19 cellular contexts compared by ENCODE assay signal in genomic region chr7:1945558-1945957, GRCh38.
A peak's percentile ranks its signal among the peaks of the same experiment; 100 is the strongest.
DNase-seq lines count a peak whose midpoint lies in the region; ATAC-seq and TF ChIP-seq lines count a peak whose summit lies in the region.
"Had no signal": no experiment of that assay in that cellular context is flagged by ENCODE, and none has a peak within 500 bp of the region (broad histone marks: within the 10 kb centered on the region; RNA-seq: fewer than 3 reads in every experiment).

No MANE protein-coding gene starts in this region.

- peaks cover 0 to 17% (median 7%) of the 10 kb centered on the region in 11 experiments; a peak in 7 of 22 replicates for H3K36me3 ChIP-seq in BLaER1 treated with 17β-estradiol and CSF1 and Interleukin-3, amounts not matched to agents 10 nM and 100 nM
- H3K36me3 ChIP-seq in psoas muscle (ENCODE audit: insufficient read depth in 1 of 2, low read depth in 1 of 2): no peaks in the 10 kb centered on the region
- no peaks in the 10 kb centered on the region for H3K36me3 ChIP-seq in thyroid gland

- TF ChIP-seq CTCF in glutamatergic neuron (IDR thresholded peaks at IDR 0.05; ENCODE audit: partially characterized antibody, unreplicated experiment) (no peak), psoas muscle (IDR thresholded peaks at IDR 0.05) (no peak), thyroid gland (IDR thresholded peaks at IDR 0.05) (no peak)

- H3K9me3 ChIP-seq in BLaER1 treated with 17β-estradiol and CSF1 and Interleukin-3, amounts not matched to agents 10 nM and 100 nM (replicated peaks in 1 of 11): no peaks in the 10 kb centered on the region
- H3K9me3 ChIP-seq in psoas muscle (no peaks in the 10 kb centered on the region), thyroid gland (no peaks in the 10 kb centered on the region)
- H3K9me3 ChIP-seq: A549 had no signal

- H3K27me3 ChIP-seq in BLaER1 treated with 17β-estradiol and CSF1 and Interleukin-3, amounts not matched to agents 10 nM and 100 nM: peaks cover 0 to 21% (median 0%) of the 10 kb centered on the region in 11 experiments; a peak in 4 of 22 replicates
- no peaks in the 10 kb centered on the region for H3K27me3 ChIP-seq in psoas muscle (ENCODE audit: insufficient read depth in 3 of 3, low read length in 2 of 3)
- no peaks in the 10 kb centered on the region for H3K27me3 ChIP-seq in thyroid gland

- no peak for ATAC-seq in activated naive CD8-positive, alpha-beta T cell treated with anti-CD3 and anti-CD28 coated beads, Interleukin-2, amount 10 ng/mL, durations not matched to agents 7 days and 5 days (ENCODE audit: low read depth)
- ATAC-seq in psoas muscle (no peak), HG03457 (IDR thresholded peaks at IDR 0.05; ENCODE audit: unreplicated experiment) (no peak)
- ATAC-seq: A549, K562 had no signal

- POLR2A ChIA-PET in activated naive CD8-positive, alpha-beta T cell treated with anti-CD3 and anti-CD28 coated beads, Interleukin-2, amount 10 ng/mL, durations not matched to agents 7 days and 5 days (lab: Charles Lee): no interaction called here

- H3K9ac ChIP-seq in BLaER1 treated with 17β-estradiol and CSF1 and Interleukin-3, amounts not matched to agents 10 nM and 100 nM: no peak overlapping the region

- no peak overlapping the region for H3K4me3 Mint-ChIP-seq in activated naive CD8-positive, alpha-beta T cell treated with anti-CD3 and anti-CD28 coated beads, Interleukin-2, amount 10 ng/mL, durations not matched to agents 7 days and 5 days
- H3K4me3 Mint-ChIP-seq in activated naive CD8-positive, alpha-beta T cell treated with anti-CD3 and anti-CD28 coated beads for 36 hours: no peak overlapping the region
- no peak overlapping the region for H3K4me3 Mint-ChIP-seq in glutamatergic neuron (ENCODE audit: unreplicated experiment)

- DNase-seq in activated naive CD8-positive, alpha-beta T cell treated with anti-CD3 and anti-CD28 coated beads, Interleukin-2, amount 10 ng/mL, durations not matched to agents 7 days and 5 days: peak; percentile 23
- no peak for DNase-seq in activated naive CD8-positive, alpha-beta T cell treated with anti-CD3 and anti-CD28 coated beads for 36 hours
- DNase-seq in glutamatergic neuron (peak; percentile 11), psoas muscle (peak; percentile 4 to 36), AG08396 (ENCODE audit: low spot score) (no peak), thyroid gland (no peak)
- DNase-seq: DMS79, NCI-H1105, NCI-H1694, NCI-H2107, NCI-H2227 treated with DMSO at 0.1 percent for 48 hours, NCI-H510A treated with DMSO at 0.1 percent for 48 hours, NCI-H774, SHP77 had no signal

- intact Hi-C loops in psoas muscle (cut with DNase I) (no loop called here), thyroid gland (cut with DNase I) (no loop called here)

- TF ChIP-seq POLR2A in thyroid gland (IDR thresholded peaks at IDR 0.05): no peak

- no peaks in the 10 kb centered on the region for H3K9me3 Mint-ChIP-seq in activated naive CD8-positive, alpha-beta T cell treated with anti-CD3 and anti-CD28 coated beads, Interleukin-2, amount 10 ng/mL, durations not matched to agents 7 days and 5 days
- H3K9me3 Mint-ChIP-seq in activated naive CD8-positive, alpha-beta T cell treated with anti-CD3 and anti-CD28 coated beads for 36 hours: no peaks in the 10 kb centered on the region
- H3K9me3 Mint-ChIP-seq in glutamatergic neuron (ENCODE audit: unreplicated experiment): peaks cover 1% of the 10 kb centered on the region

- peaks cover 74 to 95% (median 87%) of the 10 kb centered on the region in 10 experiments for H3K4me1 ChIP-seq in BLaER1 treated with 17β-estradiol and CSF1 and Interleukin-3, amounts not matched to agents 10 nM and 100 nM
- H3K4me1 ChIP-seq in psoas muscle (peaks cover 3% of the 10 kb centered on the region), thyroid gland (no peaks in the 10 kb centered on the region)
- H3K4me1 ChIP-seq: A549 had no signal

- peaks cover 2% of the 10 kb centered on the region for H3K36me3 Mint-ChIP-seq in activated naive CD8-positive, alpha-beta T cell treated with anti-CD3 and anti-CD28 coated beads, Interleukin-2, amount 10 ng/mL, durations not matched to agents 7 days and 5 days
- H3K36me3 Mint-ChIP-seq in activated naive CD8-positive, alpha-beta T cell treated with anti-CD3 and anti-CD28 coated beads for 36 hours: peaks cover 7% of the 10 kb centered on the region
- H3K36me3 Mint-ChIP-seq in glutamatergic neuron (ENCODE audit: unreplicated experiment): no peaks in the 10 kb centered on the region

- peaks cover 0 to 98% (median 87%) of the 10 kb centered on the region in 11 experiments; a peak in 19 of 22 replicates for H4K20me1 ChIP-seq in BLaER1 treated with 17β-estradiol and CSF1 and Interleukin-3, amounts not matched to agents 10 nM and 100 nM

- no peaks in the 10 kb centered on the region for H3K27me3 Mint-ChIP-seq in activated naive CD8-positive, alpha-beta T cell treated with anti-CD3 and anti-CD28 coated beads, Interleukin-2, amount 10 ng/mL, durations not matched to agents 7 days and 5 days
- H3K27me3 Mint-ChIP-seq in activated naive CD8-positive, alpha-beta T cell treated with anti-CD3 and anti-CD28 coated beads for 36 hours: peaks cover 3% of the 10 kb centered on the region
- H3K27me3 Mint-ChIP-seq in glutamatergic neuron (ENCODE audit: unreplicated experiment): peaks cover 11% of the 10 kb centered on the region

- H3K4me3 ChIP-seq in BLaER1 treated with 17β-estradiol and CSF1 and Interleukin-3, amounts not matched to agents 10 nM and 100 nM: no peak overlapping the region; a peak in 1 of 20 replicates
- H3K4me3 ChIP-seq in psoas muscle (no peak overlapping the region), thyroid gland (replicated peaks in 1 of 3) (no peak overlapping the region)
- H3K4me3 ChIP-seq: A549, K562 had no signal

- peaks cover 29% of the 10 kb centered on the region for H3K4me1 Mint-ChIP-seq in activated naive CD8-positive, alpha-beta T cell treated with anti-CD3 and anti-CD28 coated beads, Interleukin-2, amount 10 ng/mL, durations not matched to agents 7 days and 5 days
- peaks cover 31% of the 10 kb centered on the region for H3K4me1 Mint-ChIP-seq in activated naive CD8-positive, alpha-beta T cell treated with anti-CD3 and anti-CD28 coated beads for 36 hours
- H3K4me1 Mint-ChIP-seq in glutamatergic neuron (ENCODE audit: low read depth, unreplicated experiment): peaks cover 14% of the 10 kb centered on the region

- peak overlapping the region; percentile 38 for H3K27ac Mint-ChIP-seq in activated naive CD8-positive, alpha-beta T cell treated with anti-CD3 and anti-CD28 coated beads, Interleukin-2, amount 10 ng/mL, durations not matched to agents 7 days and 5 days
- H3K27ac Mint-ChIP-seq in activated naive CD8-positive, alpha-beta T cell treated with anti-CD3 and anti-CD28 coated beads for 36 hours: no peak overlapping the region
- H3K27ac Mint-ChIP-seq in glutamatergic neuron (ENCODE audit: unreplicated experiment): no peak overlapping the region

- H3K27ac ChIP-seq in BLaER1 treated with 17β-estradiol and CSF1 and Interleukin-3, amounts not matched to agents 10 nM and 100 nM: no peak overlapping the region
- no peak overlapping the region for H3K27ac ChIP-seq in psoas muscle
- no peak overlapping the region for H3K27ac ChIP-seq in thyroid gland
- H3K27ac ChIP-seq: A549, C4-2B had no signal

- H3K4me2 ChIP-seq in BLaER1 treated with 17β-estradiol and CSF1 and Interleukin-3, amounts not matched to agents 10 nM and 100 nM: peak overlapping the region; percentile 91 to 99 (median 97); a peak in 19 of 22 replicates
- H3K4me2 ChIP-seq: A549 had no signal

- 82 to 83% (median 83%) methylated on average over 14 of the region's 14 CpGs for WGBS in psoas muscle, 3 donors
- WGBS in thyroid gland, 2 donors: 82 to 100% methylated on average over 5 to 14 of the region's 14 CpGs

Comparison
In these comparisons a context has a peak if more than half of its experiments do, and no peak if none do; other contexts are left out.
1. DNase-seq: peak in activated naive CD8-positive, alpha-beta T cell treated with anti-CD3 and anti-CD28 coated beads, Interleukin-2, amount 10 ng/mL, durations not matched to agents 7 days and 5 days (single experiment), glutamatergic neuron (single experiment) and psoas muscle (2 of 2); none in activated naive CD8-positive, alpha-beta T cell treated with anti-CD3 and anti-CD28 coated beads for 36 hours (single experiment), AG08396 (single experiment) and thyroid gland (0 of 2).